8 cellular contexts compared by ENCODE assay signal in genomic region chr4:41361831-41362646, GRCh38.
DNase-seq lines count a peak whose midpoint lies in the region; ATAC-seq, FAIRE-seq and TF ChIP-seq lines count a peak whose summit lies in the region.
"Had no signal": no experiment of that assay in that cellular context is flagged by ENCODE, and none has a peak within 500 bp of the region (broad histone marks: within the 10 kb centered on the region; RNA-seq: fewer than 3 reads in every experiment).

No MANE protein-coding gene starts in this region.

- peaks cover 8 to 11% (median 11%) of the 10 kb centered on the region in 3 donors for H3K27me3 Mint-ChIP-seq in immature natural killer cell (ENCODE audit: low read depth in 3 of 3)
- H3K27me3 Mint-ChIP-seq in effector memory CD8-positive, alpha-beta T cell, result peaks cover 25 to 44% of the 10 kb centered on the region in 2 donors

- H3K36me3 ChIP-seq in HAP-1 (replicated peaks) (no peaks in the 10 kb centered on the region), adrenal gland (replicated peaks in 1 of 2) (no peaks in the 10 kb centered on the region)

- intact Hi-C loops in adrenal gland (cut with DNase I), result loop anchor here in 1 of 2 donors (10.0 kb wide), 1 partner anchor 283 kb away; no protein-coding TSS in a partner anchor

- no peak overlapping the region for H3K27ac Mint-ChIP-seq in immature natural killer cell
- H3K27ac Mint-ChIP-seq in effector memory CD8-positive, alpha-beta T cell, result no peak overlapping the region

- no peak for TF ChIP-seq CTCF in adrenal gland (IDR thresholded peaks at IDR 0.05)

- DNase-seq in HAP-1 (ENCODE audit: low spot score in 2 of 2), result peak in 1 of 2 experiments; percentile 27
- DNase-seq in adrenal gland, result peak in 4 of 7 donors; percentile 26 to 59 (median 42)
- DNase-seq in kidney tubule cell (ENCODE audit: low spot score), result peak; percentile 75
- DNase-seq in superior temporal gyrus (ENCODE audit: extremely low spot score), result peak; percentile 77
- DNase-seq in immature natural killer cell, result no peak
- no peak for DNase-seq in effector memory CD8-positive, alpha-beta T cell
- DNase-seq in GM19239 (ENCODE audit: insufficient read length, low spot score), result no peak

- no peak for ATAC-seq in effector memory CD8-positive, alpha-beta T cell (replicated peaks)

- H3K4me1 ChIP-seq in HAP-1 (peaks cover 29% of the 10 kb centered on the region), adrenal gland (replicated peaks in 1 of 2) (peaks cover 30 to 49% of the 10 kb centered on the region in 2 donors)

- FAIRE-seq in GM19239 (lab: Jason Lieb, UNC), result no peak
- FAIRE-seq: TTC549 had no signal

- H3K4me1 Mint-ChIP-seq in immature natural killer cell, result no peaks in the 10 kb centered on the region
- H3K4me1 Mint-ChIP-seq in effector memory CD8-positive, alpha-beta T cell (ENCODE audit: low read depth in 2 of 2), result no peaks in the 10 kb centered on the region

- H3K27me3 ChIP-seq in HAP-1 (ENCODE audit: low read depth) (no peaks in the 10 kb centered on the region), adrenal gland (no peaks in the 10 kb centered on the region)

- H3K9me3 ChIP-seq in HAP-1, result no peaks in the 10 kb centered on the region
- no peaks in the 10 kb centered on the region for H3K9me3 ChIP-seq in adrenal gland (replicated peaks in 1 of 3)

- 12 to 15% (median 14%) methylated on average over 8 to 9 of the region's 9 CpGs for WGBS in adrenal gland, 4 donors

- in situ Hi-C loops in HAP-1 (cut with MboI; ENCODE audit: low sequenced_read_pairs), result no loop called here

- peak overlapping the region; percentile 78 for H3K4me3 ChIP-seq in HAP-1
- peak overlapping the region; percentile 56 to 99 (median 85) for H3K4me3 ChIP-seq in adrenal gland

- TF ChIP-seq POLR2A in adrenal gland (IDR thresholded peaks at IDR 0.05), result peak in 1 of 2 donors; percentile 63

- H3K36me3 Mint-ChIP-seq in immature natural killer cell, result no peaks in the 10 kb centered on the region
- no peaks in the 10 kb centered on the region for H3K36me3 Mint-ChIP-seq in effector memory CD8-positive, alpha-beta T cell (ENCODE audit: insufficient read depth)

- peaks cover 0 to 6% (median 0%) of the 10 kb centered on the region in 6 donors for H3K9me3 Mint-ChIP-seq in immature natural killer cell
- no peaks in the 10 kb centered on the region for H3K9me3 Mint-ChIP-seq in effector memory CD8-positive, alpha-beta T cell

- peak overlapping the region in 1 of 5 donors; percentile 41 for H3K4me3 Mint-ChIP-seq in immature natural killer cell
- H3K4me3 Mint-ChIP-seq in effector memory CD8-positive, alpha-beta T cell, result no peak overlapping the region

- peak overlapping the region in 4 of 5 donors; percentile 63 to 91 (median 80) for H3K27ac ChIP-seq in adrenal gland

Comparison
In these comparisons a context has a peak if more than half of its experiments do, and no peak if none do; other contexts are left out.
1. DNase-seq: peak in adrenal gland (4 of 7), kidney tubule cell (single experiment) and superior temporal gyrus (single experiment); none in immature natural killer cell (0 of 3), effector memory CD8-positive, alpha-beta T cell (0 of 3) and GM19239 (single experiment).